7 cellular contexts compared by ENCODE assay signal in genomic region chr2:104849618-104850097, GRCh38. TPM values are rescaled to one million over a fixed set of nuclear protein-coding genes. Genes with fewer than 3 reads are reported as not detected.
A peak's percentile ranks its signal among the peaks of the same experiment; 100 is the strongest.
DNase-seq lines count a peak whose midpoint lies in the region; ATAC-seq, FAIRE-seq and TF ChIP-seq lines count a peak whose summit lies in the region.

No MANE protein-coding gene starts in this region.

- H3K36me3 ChIP-seq in psoas muscle (ENCODE audit: insufficient read depth in 1 of 2, low read depth in 1 of 2) = no peaks in the 10 kb centered on the region

- intact Hi-C loops in psoas muscle (cut with DNase I) = no loop called here

- ATAC-seq in HG02642 (IDR thresholded peaks at IDR 0.05; ENCODE audit: poor library complexity, unreplicated experiment) = peak; percentile 50
- ATAC-seq in foreskin keratinocyte = peak; percentile 43
- ATAC-seq in psoas muscle = peak in 2 of 4 donors; percentile 62 to 74
- ATAC-seq in GM21737 (IDR thresholded peaks at IDR 0.05; ENCODE audit: unreplicated experiment) = no peak

- H3K4me3 ChIP-seq in psoas muscle = no peak overlapping the region

- H3K4me1 ChIP-seq in foreskin keratinocyte (no peaks in the 10 kb centered on the region), psoas muscle (peaks cover 18% of the 10 kb centered on the region)

- H3K27ac ChIP-seq in foreskin keratinocyte (no peak overlapping the region), psoas muscle (no peak overlapping the region)

- DNase-seq in NCI-H524 treated with DMSO at 0.1 percent for 48 hours (lab: John Stamatoyannopoulos, UW) (peak; percentile 45), activated T-cell treated with anti-CD3 and anti-CD28 coated beads for 4 hours (peak; percentile 30), foreskin keratinocyte (no peak), psoas muscle (peak; percentile 58 to 80)

- FAIRE-seq in G401.6 (lab: Jason Lieb, UNC) = peak; percentile 83

- WGBS in psoas muscle, 3 donors = 1 to 2% (median 1%) methylated on average over 5 of the region's 5 CpGs

- H3K27me3 ChIP-seq in foreskin keratinocyte = peaks cover 100% of the 10 kb centered on the region
- H3K27me3 ChIP-seq in psoas muscle (ENCODE audit: insufficient read depth in 3 of 3, low read length in 2 of 3) = peaks cover 16 to 97% (median 44%) of the 10 kb centered on the region in 3 donors

- H3K9me3 ChIP-seq in psoas muscle = no peaks in the 10 kb centered on the region

- peak; percentile 80 for TF ChIP-seq CTCF in foreskin keratinocyte (conservative IDR thresholded peaks at IDR 0.05)
- TF ChIP-seq CTCF in psoas muscle (IDR thresholded peaks at IDR 0.05) = peak; percentile 83

RNA-seq across cellular contexts. Expression of gene POU3F3, which starts 4.3 kb away (rescaled TPM):
- total RNA-seq in foreskin keratinocyte = not detected in 2 replicates
- not detected in 2 replicates for polyA plus RNA-seq in foreskin keratinocyte
- total RNA-seq in psoas muscle = not detected
- under 1 TPM in 1 of 3 donors, not detected in 2; 0.01 TPM for polyA plus RNA-seq in psoas muscle

Comparison
In these comparisons a context has a peak if more than half of its experiments do, and no peak if none do; other contexts are left out.
1. DNase-seq: peak in NCI-H524 treated with DMSO at 0.1 percent for 48 hours (single experiment), activated T-cell treated with anti-CD3 and anti-CD28 coated beads for 4 hours (single experiment) and psoas muscle (2 of 2); none in foreskin keratinocyte (0 of 2).